ENCODE assay signal across 31 cellular contexts in the genomic region with DNA sequence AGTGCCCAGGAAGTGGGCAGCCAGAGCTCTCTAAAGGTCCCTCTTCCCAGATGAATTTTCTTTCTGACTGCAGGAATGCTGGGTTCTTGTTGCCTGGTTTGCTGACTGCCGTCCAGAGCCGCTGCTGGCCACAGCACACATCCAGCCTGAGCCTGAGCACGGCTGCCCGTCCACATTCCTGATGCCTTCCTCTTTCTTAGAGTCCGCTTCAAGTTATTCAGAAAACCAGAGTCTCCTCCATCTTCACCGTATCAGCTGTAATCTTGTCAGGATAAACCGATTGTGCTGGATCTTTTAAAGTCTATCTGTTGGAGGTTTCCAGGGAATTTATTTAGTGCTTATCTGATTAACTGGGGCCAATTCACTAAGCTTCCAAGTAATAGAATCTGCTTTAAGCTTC.
DNase-seq lines count a peak whose midpoint lies in the region; ATAC-seq and TF ChIP-seq lines count a peak whose summit lies in the region.
"Had no signal": no experiment of that assay in that cellular context is flagged by ENCODE, and none has a peak within 500 bp of the region (broad histone marks: within the 10 kb centered on the region; RNA-seq: fewer than 3 reads in every experiment).

No MANE protein-coding gene starts in this region.

- no peak overlapping the region for H2AK5ac ChIP-seq in trophoblast cell (ENCODE audit: low read length)

- no peak overlapping the region for H3K9ac ChIP-seq in trophoblast cell (ENCODE audit: low read length)
- H3K9ac ChIP-seq: BLaER1 had no signal

- no peak overlapping the region for H4K8ac ChIP-seq in trophoblast cell (ENCODE audit: low read depth, low read length)

- H3K9me3 Mint-ChIP-seq in progenitor cell of endocrine pancreas (ENCODE audit: low read depth): no peaks in the 10 kb centered on the region
- H3K9me3 Mint-ChIP-seq: activated T-helper 2 cell treated with anti-CD3 and anti-CD28 coated beads, Interferon-gamma antibody, Interleukin-2, Interleukin-4, amounts not matched to agents 10 μg/mL and 5 μg/mL and 100 μg/mL, durations not matched to agents 14 hours and 24 hours and 36 hours; stimulated activated memory B cell treated with anti-CD40 and anti-IgM and Interleukin-4, amounts not matched to agents 10 μg/mL and 1 μg/mL and 100 μg/mL, for 72 hours had no signal

- H3K4me3 ChIP-seq in trophoblast cell (ENCODE audit: low read depth, low read length): no peak overlapping the region
- H3K4me3 ChIP-seq: BLaER1, cardiac muscle cell, coronary artery, esophagus squamous epithelium, left ventricle myocardium inferior had no signal

- H3K4me2 ChIP-seq in trophoblast cell (ENCODE audit: low read length): no peak overlapping the region
- H3K4me2 ChIP-seq: BLaER1 had no signal

- peaks cover 22% of the 10 kb centered on the region for H3K27me3 Mint-ChIP-seq in progenitor cell of endocrine pancreas
- H3K27me3 Mint-ChIP-seq: activated naive CD8-positive, alpha-beta T cell; stimulated activated memory B cell treated with anti-CD40 and anti-IgM and Interleukin-4, amounts not matched to agents 10 μg/mL and 1 μg/mL and 100 μg/mL, for 72 hours had no signal

- no peaks in the 10 kb centered on the region for H3K79me2 ChIP-seq in trophoblast cell (ENCODE audit: control insufficient read depth, insufficient read depth, low read length, poor library complexity)

- no peak overlapping the region for H3K14ac ChIP-seq in trophoblast cell (ENCODE audit: low read length)

- WGBS in trophoblast cell (ENCODE audit: extremely low coverage, insufficient coverage, insufficient read length): no CpG with 5 or more reads among the region's 7 CpGs

- peaks cover 2% of the 10 kb centered on the region for H3K79me1 ChIP-seq in trophoblast cell (ENCODE audit: low read length)

- no peak overlapping the region for H2BK5ac ChIP-seq in trophoblast cell (ENCODE audit: low read depth, low read length, poor library complexity)

- H3K18ac ChIP-seq in trophoblast cell (ENCODE audit: low read length): no peak overlapping the region

- no peak overlapping the region for H3K4me3 Mint-ChIP-seq in progenitor cell of endocrine pancreas (ENCODE audit: low read depth)
- H3K4me3 Mint-ChIP-seq: activated CD8-positive, alpha-beta T cell treated with anti-CD3 and anti-CD28 coated beads, Interleukin-2, amount 10 ng/mL, durations not matched to agents 7 days and 5 days; activated naive CD8-positive, alpha-beta T cell; stimulated activated memory B cell treated with anti-CD40 and anti-IgM and Interleukin-4, amounts not matched to agents 10 μg/mL and 1 μg/mL and 100 μg/mL, for 72 hours had no signal

- H3K36me3 ChIP-seq in KOPT-K1 (ENCODE audit: insufficient read depth, low read length) (no peaks in the 10 kb centered on the region), trophoblast cell (ENCODE audit: control insufficient read depth in 1 of 2, insufficient read depth in 2 of 2, low read length in 2 of 2) (no peaks in the 10 kb centered on the region)
- H3K36me3 ChIP-seq: BLaER1, cardiac muscle cell, esophagus squamous epithelium, left ventricle myocardium inferior had no signal

- no peaks in the 10 kb centered on the region for H3K36me3 Mint-ChIP-seq in progenitor cell of endocrine pancreas (ENCODE audit: insufficient read depth)
- H3K36me3 Mint-ChIP-seq: activated naive CD8-positive, alpha-beta T cell; stimulated activated memory B cell treated with anti-CD40 and anti-IgM and Interleukin-4, amounts not matched to agents 10 μg/mL and 1 μg/mL and 100 μg/mL, for 72 hours had no signal

- no peak overlapping the region for H3K4ac ChIP-seq in trophoblast cell (ENCODE audit: low read depth, low read length)

- no peak overlapping the region for H3K27ac Mint-ChIP-seq in progenitor cell of endocrine pancreas
- H3K27ac Mint-ChIP-seq: activated CD8-positive, alpha-beta T cell treated with anti-CD3 and anti-CD28 coated beads, Interleukin-2, amount 10 ng/mL, durations not matched to agents 7 days and 5 days; activated naive CD8-positive, alpha-beta T cell; activated T-helper 2 cell treated with anti-CD3 and anti-CD28 coated beads, Interferon-gamma antibody, Interleukin-2, Interleukin-4, amounts not matched to agents 10 μg/mL and 5 μg/mL and 100 μg/mL, durations not matched to agents 14 hours and 24 hours and 36 hours; stimulated activated memory B cell treated with anti-CD40 and anti-IgM and Interleukin-4, amounts not matched to agents 10 μg/mL and 1 μg/mL and 100 μg/mL, for 72 hours had no signal

- H3K4me1 Mint-ChIP-seq in progenitor cell of endocrine pancreas (ENCODE audit: low read depth): peaks cover 15% of the 10 kb centered on the region
- H3K4me1 Mint-ChIP-seq: stimulated activated memory B cell treated with anti-CD40 and anti-IgM and Interleukin-4, amounts not matched to agents 10 μg/mL and 1 μg/mL and 100 μg/mL, for 72 hours had no signal

- no peak overlapping the region for H4K12ac ChIP-seq in trophoblast cell (ENCODE audit: low read depth, low read length)

- H4K91ac ChIP-seq in trophoblast cell (ENCODE audit: low read depth, low read length): no peak overlapping the region

- no peak for TF ChIP-seq CTCF in progenitor cell of endocrine pancreas (IDR thresholded peaks at IDR 0.05; ENCODE audit: unreplicated experiment)

- DNase-seq in iPS-NIHi7 (ENCODE audit: extremely low spot score) (peak; percentile 33), trophoblast cell (peak; percentile 77 to 81), RKO (ENCODE audit: low spot score) (no peak), progenitor cell of endocrine pancreas (ENCODE audit: low spot score, unreplicated experiment) (no peak), NCI-H1930 (lab: John Stamatoyannopoulos, UW) (no peak)
- DNase-seq: activated CD4-positive, alpha-beta T cell treated with anti-CD3 and anti-CD28 coated beads for 1 hour; activated CD8-positive, alpha-beta T cell treated with anti-CD3 and anti-CD28 coated beads, Interleukin-2, amount 10 ng/mL, durations not matched to agents 7 days and 5 days; aorta; DND-41; esophagus squamous epithelium; foreskin melanocyte; Kasumi-1; left ventricle myocardium inferior; MV-4-11; NCI-H1436 treated with DMSO at 0.1 percent for 48 hours; NCI-H510A treated with DMSO at 0.1 percent for 48 hours; NK-92 treated with Interleukin-12 subunit alpha and Interleukin-12 subunit beta, amount 100 ng/mL, for 24 hours; posterior cingulate gyrus; stimulated activated CD4-positive, alpha-beta T cell treated with anti-CD3 and anti-CD28 coated beads, Interleukin-4, amount 100 ng/mL, for 24 hours; substantia nigra had no signal

- H3K9me3 ChIP-seq in KOPT-K1 (ENCODE audit: insufficient read depth, low read length, poor library complexity, severe bottlenecking) (no peaks in the 10 kb centered on the region), trophoblast cell (ENCODE audit: insufficient read depth, low read depth, low read length) (no peaks in the 10 kb centered on the region)
- H3K9me3 ChIP-seq: BLaER1, esophagus squamous epithelium, left ventricle myocardium inferior had no signal

- H3K27me3 ChIP-seq in trophoblast cell (ENCODE audit: insufficient read depth, low read length): no peaks in the 10 kb centered on the region
- H3K27me3 ChIP-seq: BLaER1, esophagus squamous epithelium had no signal

- no peak overlapping the region for H3K23ac ChIP-seq in trophoblast cell (ENCODE audit: low read length)

- H3K27ac ChIP-seq in KOPT-K1 (ENCODE audit: low read depth, low read length, poor library complexity, severe bottlenecking): peak overlapping the region; percentile 40
- H3K27ac ChIP-seq in trophoblast cell (ENCODE audit: low read depth, low read length): peak overlapping the region; percentile 31
- H3K27ac ChIP-seq: BLaER1, cardiac muscle cell, coronary artery, esophagus squamous epithelium, left ventricle myocardium inferior had no signal

- H2AFZ ChIP-seq in trophoblast cell (ENCODE audit: insufficient read depth, low read length, poor library complexity): no peak overlapping the region

- peaks cover 9 to 11% of the 10 kb centered on the region in 2 experiments for H3K4me1 ChIP-seq in trophoblast cell (ENCODE audit: control insufficient read depth in 1 of 2, insufficient read depth in 2 of 2, low read length in 2 of 2)

- ATAC-seq in SK-N-SH treated with all-trans-retinoic acid at 6 μM for 48 hours (peak; percentile 72), HG03175 (IDR thresholded peaks at IDR 0.05; ENCODE audit: unreplicated experiment) (no peak)
- ATAC-seq: activated CD8-positive, alpha-beta T cell treated with anti-CD3 and anti-CD28 coated beads, Interleukin-2, amount 10 ng/mL, durations not matched to agents 7 days and 5 days; HepG2; sciatic nerve; stimulated activated memory B cell treated with anti-CD40 and anti-IgM and Interleukin-4, amounts not matched to agents 10 μg/mL and 1 μg/mL and 100 μg/mL, for 72 hours had no signal

- no peak overlapping the region for H2BK120ac ChIP-seq in trophoblast cell (ENCODE audit: insufficient read depth, low read length, poor library complexity)

- H2BK12ac ChIP-seq in trophoblast cell (ENCODE audit: low read length): no peak overlapping the region

TF ChIP-seq in SK-N-SH treated with all-trans-retinoic acid at 6 μM for 48 hours, 23 proteins besides CTCF, POLR2A, EP300 and RAD21:
- TF ChIP-seq, protein P1, sequence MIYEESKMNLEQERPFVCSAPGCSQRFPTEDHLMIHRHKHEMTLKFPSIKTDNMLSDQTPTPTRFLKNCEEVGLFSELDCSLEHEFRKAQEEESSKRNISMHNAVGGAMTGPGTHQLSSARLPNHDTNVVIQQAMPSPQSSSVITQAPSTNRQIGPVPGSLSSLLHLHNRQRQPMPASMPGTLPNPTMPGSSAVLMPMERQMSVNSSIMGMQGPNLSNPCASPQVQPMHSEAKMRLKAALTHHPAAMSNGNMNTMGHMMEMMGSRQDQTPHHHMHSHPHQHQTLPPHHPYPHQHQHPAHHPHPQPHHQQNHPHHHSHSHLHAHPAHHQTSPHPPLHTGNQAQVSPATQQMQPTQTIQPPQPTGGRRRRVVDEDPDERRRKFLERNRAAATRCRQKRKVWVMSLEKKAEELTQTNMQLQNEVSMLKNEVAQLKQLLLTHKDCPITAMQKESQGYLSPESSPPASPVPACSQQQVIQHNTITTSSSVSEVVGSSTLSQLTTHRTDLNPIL (CRISPR knock-in tag; IDR thresholded peaks at IDR 0.05; ENCODE audit: low read depth): no peak

Comparison
In these comparisons a context has a peak if more than half of its experiments do, and no peak if none do; other contexts are left out.
1. DNase-seq: peak in iPS-NIHi7 (single experiment) and trophoblast cell (2 of 2); none in RKO (single experiment), progenitor cell of endocrine pancreas (single experiment) and NCI-H1930 (0 of 2).